Comparison of ENCODE assay signal across 23 cellular contexts in genomic region chr5:139842321-139842720, GRCh38. TPM values are rescaled to one million over a fixed set of nuclear protein-coding genes. Genes with fewer than 3 reads are reported as not detected.
DNase-seq lines count a peak whose midpoint lies in the region; ATAC-seq, FAIRE-seq and TF ChIP-seq lines count a peak whose summit lies in the region.
"Had no signal": no experiment of that assay in that cellular context is flagged by ENCODE, and none has a peak within 500 bp of the region (broad histone marks: within the 10 kb centered on the region; RNA-seq: fewer than 3 reads in every experiment).

No MANE protein-coding gene starts in this region.

- H3K27ac Mint-ChIP-seq in CD14-positive monocyte (no peak overlapping the region), Calu3 (ENCODE audit: unreplicated experiment) (no peak overlapping the region)
- H3K27ac Mint-ChIP-seq: CD8-positive, alpha-beta T cell; HFFc6 had no signal

- DNase-seq in activated CD4-positive, CD25-positive, alpha-beta regulatory T cell treated with anti-CD3 and anti-CD28 coated beads, Interleukin-2, amount 50 U/mL, for 72 hours = peak; percentile 19
- DNase-seq in CD14-positive monocyte (ENCODE audit: low spot score) (peak; percentile 30), kidney (peak; percentile 20), sigmoid colon (peak; percentile 48), NK-92 (lab: John Stamatoyannopoulos, UW; ENCODE audit: unreplicated experiment) (no peak), Calu3 (no peak)
- DNase-seq in activated CD4-positive, alpha-beta T cell treated with anti-CD3 and anti-CD28 coated beads for 4 hours = no peak
- DNase-seq: AML-193; CD8-positive, alpha-beta T cell; DMS 273 treated with DMSO at 0.1 percent for 48 hours; DMS53; DND-41; EL; GOT3; H7; HFFc6 had no signal

- H3K27me3 ChIP-seq in sigmoid colon = peaks cover 0 to 9% (median 0%) of the 10 kb centered on the region in 3 donors

- H3K36me3 ChIP-seq in kidney (ENCODE audit: control insufficient read depth in 1 of 2, insufficient read depth in 2 of 2, low read length in 2 of 2) = no peaks in the 10 kb centered on the region
- H3K36me3 ChIP-seq in sigmoid colon = no peaks in the 10 kb centered on the region
- H3K36me3 ChIP-seq: BLaER1 had no signal

- whole genome bisulfite sequencing in sigmoid colon, 2 donors = 90% methylated on average over 7 of the region's 7 CpGs

- no peak for ATAC-seq in activated CD4-positive, CD25-positive, alpha-beta regulatory T cell treated with anti-CD3 and anti-CD28 coated beads, Interleukin-2, amount 50 U/mL, for 24 hours
- ATAC-seq: A549; CD8-positive, alpha-beta T cell; GM12878; HCT116 had no signal

- H3K27ac ChIP-seq in kidney (ENCODE audit: low read depth in 2 of 2, low read length in 2 of 2) (no peak overlapping the region), sigmoid colon (no peak overlapping the region)
- H3K27ac ChIP-seq: 22Rv1, A549, BLaER1 had no signal

- FAIRE-seq in kidney (lab: Jason Lieb, UNC) = no peak
- FAIRE-seq: A549, GM12878, HTR-8/SVneo had no signal

- no peak overlapping the region for H3K9ac ChIP-seq in kidney (ENCODE audit: low read length in 2 of 2)
- H3K9ac ChIP-seq: BLaER1 had no signal

- H3K4me1 ChIP-seq in kidney (ENCODE audit: control insufficient read depth in 1 of 2, insufficient read depth in 1 of 2, low read depth in 1 of 2, low read length in 2 of 2) (peaks cover 0 to 7% of the 10 kb centered on the region in 2 donors), sigmoid colon (peaks cover 0 to 10% (median 2%) of the 10 kb centered on the region in 4 donors)

- H3K27me3 Mint-ChIP-seq in CD14-positive monocyte (ENCODE audit: low read depth in 3 of 3) (peaks cover 28 to 40% (median 30%) of the 10 kb centered on the region in 3 donors), Calu3 (ENCODE audit: unreplicated experiment) (peaks cover 99% of the 10 kb centered on the region)

- CTCF ChIA-PET in Calu3 (lab: Charles Lee) = interaction anchor here (2.2 kb wide), 1 partner anchor 55 kb away, joined by 9 read pairs; no protein-coding TSS in a partner anchor

- H3K36me3 Mint-ChIP-seq in CD14-positive monocyte (no peaks in the 10 kb centered on the region), Calu3 (ENCODE audit: insufficient read depth, unreplicated experiment) (peaks cover 1% of the 10 kb centered on the region)
- H3K36me3 Mint-ChIP-seq: CD8-positive, alpha-beta T cell had no signal

- peaks cover 2% of the 10 kb centered on the region for H3K4me1 Mint-ChIP-seq in CD14-positive monocyte
- no peaks in the 10 kb centered on the region for H3K4me1 Mint-ChIP-seq in Calu3 (ENCODE audit: low read depth, unreplicated experiment)

- H3K9me3 ChIP-seq in kidney (ENCODE audit: control insufficient read depth in 1 of 2, low read length in 2 of 2) = no peaks in the 10 kb centered on the region
- no peaks in the 10 kb centered on the region for H3K9me3 ChIP-seq in sigmoid colon
- H3K9me3 ChIP-seq: A549, BLaER1 had no signal

- TF ChIP-seq CTCF in CD14-positive monocyte (IDR thresholded peaks at IDR 0.05) = no peak
- no peak for TF ChIP-seq CTCF in kidney (IDR thresholded peaks at IDR 0.05; ENCODE audit: borderline replicate concordance, extremely low read depth, insufficient read depth)
- TF ChIP-seq CTCF in sigmoid colon (IDR thresholded peaks at IDR 0.05) = no peak
- TF ChIP-seq CTCF in Calu3 (IDR thresholded peaks at IDR 0.05; ENCODE audit: unreplicated experiment) = no peak

- H3K4me3 Mint-ChIP-seq in CD14-positive monocyte (no peak overlapping the region), Calu3 (ENCODE audit: low read depth, unreplicated experiment) (no peak overlapping the region)
- H3K4me3 Mint-ChIP-seq: CD8-positive, alpha-beta T cell; HFFc6 had no signal

- H3K9me3 Mint-ChIP-seq in CD14-positive monocyte (peaks cover 0 to 4% (median 0%) of the 10 kb centered on the region in 7 donors), Calu3 (ENCODE audit: low read depth, unreplicated experiment) (no peaks in the 10 kb centered on the region)
- H3K9me3 Mint-ChIP-seq: CD8-positive, alpha-beta T cell; HFFc6 had no signal

- no peak for TF ChIP-seq POLR2A in sigmoid colon (IDR thresholded peaks at IDR 0.05)

- TF ChIP-seq EP300 in sigmoid colon (IDR thresholded peaks at IDR 0.05) = no peak

- no TSS peak for BruUV-seq in Calu3 (replicated peaks; lab: Mats Ljungman, UMichigan)

- intact Hi-C loops in CD14-positive monocyte (cut with micrococcal nuclease) (no loop called here), kidney (cut with DNase I) (no loop called here), sigmoid colon (cut with DNase I) (no loop called here), Calu3 (cut with micrococcal nuclease; ENCODE audit: unreplicated experiment) (no loop called here)

- H3K4me3 ChIP-seq in kidney (ENCODE audit: low read length in 2 of 2) (no peak overlapping the region), sigmoid colon (no peak overlapping the region)
- H3K4me3 ChIP-seq: A549, BLaER1, GM12878 had no signal

RNA-seq across cellular contexts. Expression of gene PSD2, which starts 46.7 kb away (rescaled TPM):
- polyA plus RNA-seq in CD14-positive monocyte = not detected
- total RNA-seq in kidney = 0.13 TPM
- 0.09 TPM for polyA plus RNA-seq in kidney (ENCODE audit: insufficient read depth, low read depth, low replicate concordance)
- under 1 TPM in 2 of 4 donors, not detected in 2; under 0.01 to 0.28 TPM for total RNA-seq in sigmoid colon
- polyA plus RNA-seq in sigmoid colon = under 1 TPM in 1 of 3 donors, not detected in 2; 0.10 TPM
- not detected in 2 replicates for total RNA-seq in Calu3 (2022)
- total RNA-seq: GM12878 had no signal

Comparison
In these comparisons a context has a peak if more than half of its experiments do, and no peak if none do; other contexts are left out.
1. DNase-seq: peak in activated CD4-positive, CD25-positive, alpha-beta regulatory T cell treated with anti-CD3 and anti-CD28 coated beads, Interleukin-2, amount 50 U/mL, for 72 hours (single experiment), CD14-positive monocyte (single experiment), kidney (single experiment) and sigmoid colon (single experiment); none in NK-92 (single experiment), Calu3 (single experiment) and activated CD4-positive, alpha-beta T cell treated with anti-CD3 and anti-CD28 coated beads for 4 hours (0 of 2).